In the genomic region with DNA sequence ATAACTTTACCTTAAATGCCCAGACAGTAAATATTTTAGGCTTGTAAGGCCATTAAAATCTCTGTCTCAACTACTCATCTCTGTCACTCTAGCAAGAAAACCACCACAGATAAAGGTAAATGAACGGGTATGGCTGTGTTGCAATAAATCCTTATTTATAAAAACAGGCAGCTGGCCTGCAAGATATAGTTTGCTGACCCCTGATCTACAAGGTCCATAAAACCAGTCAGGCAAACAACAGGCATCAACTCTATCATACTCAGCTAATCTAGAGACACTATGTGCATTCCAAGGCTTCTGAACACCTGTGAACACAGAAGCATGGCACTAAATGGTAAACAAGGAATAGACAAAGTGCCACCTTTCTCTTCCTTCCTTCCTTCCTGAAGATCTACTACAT, we compare ENCODE assay signal across 26 cellular contexts.
"Had no signal": no experiment of that assay in that cellular context is flagged by ENCODE, and none has a peak within 500 bp of the region (broad histone marks: within the 10 kb centered on the region; RNA-seq: fewer than 3 reads in every experiment).

No MANE protein-coding gene starts in this region.

- H3K27ac Mint-ChIP-seq: naive B cell; nephron; progenitor cell of endocrine pancreas; stimulated activated effector memory CD8-positive, alpha-beta T cell treated with anti-CD3 and anti-CD28 coated beads, Interleukin-12 subunit alpha, Interleukin-12 subunit beta, amount 100 ng/mL, for 72 hours; type B pancreatic cell had no signal

- DNase-seq: cortex of kidney; dorsolateral prefrontal cortex; effector CD8-positive, alpha-beta T cell; gastrocnemius medialis; heart right ventricle; islet precursor cell; left ventricle myocardium inferior; mesenchymal stem cell; midbrain; naive B cell; occipital lobe; pancreas; right cardiac atrium; stimulated activated CD4-positive, alpha-beta T cell treated with anti-CD3 and anti-CD28 coated beads, Interleukin-4, amount 100 ng/mL, for 1 hour; stimulated activated CD8-positive, alpha-beta memory T cell treated with anti-CD3 and anti-CD28 coated beads, Interleukin-4, amount 100 ng/mL, for 48 hours; stimulated activated naive CD8-positive, alpha-beta T cell treated with anti-CD3 and anti-CD28 coated beads, Interleukin-15, Interleukin-2, amounts not matched to agents 100 U/mL and 50 U/mL, for 24 hours; thyroid gland; uterus had no signal

- H3K36me3 ChIP-seq: esophagus muscularis mucosa, gastrocnemius medialis, heart right ventricle, left ventricle myocardium inferior, pancreas, suprapubic skin, thyroid gland, uterus had no signal

- H3K9me3 Mint-ChIP-seq: stimulated activated effector memory CD8-positive, alpha-beta T cell treated with anti-CD3 and anti-CD28 coated beads, Interleukin-12 subunit alpha, Interleukin-12 subunit beta, amount 100 ng/mL, for 72 hours; type B pancreatic cell had no signal

- H3K27ac ChIP-seq: epithelial cell of prostate, esophagus muscularis mucosa, gastrocnemius medialis, heart right ventricle, left ventricle myocardium inferior, pancreas, suprapubic skin, thyroid gland, uterus had no signal

- H3K9me3 ChIP-seq: esophagus muscularis mucosa, gastrocnemius medialis, heart right ventricle, left ventricle myocardium inferior, pancreas, suprapubic skin, thyroid gland, uterus had no signal

- H3K4me1 ChIP-seq: uterus had no signal

- ATAC-seq: gastrocnemius medialis; heart right ventricle; right cardiac atrium; stimulated activated effector memory CD8-positive, alpha-beta T cell treated with anti-CD3 and anti-CD28 coated beads, Interleukin-12 subunit alpha, Interleukin-12 subunit beta, amount 100 ng/mL, for 72 hours; stimulated activated naive CD8-positive, alpha-beta T cell treated with anti-CD3 and anti-CD28 coated beads, Interleukin-15, Interleukin-2, amounts not matched to agents 100 U/mL and 50 U/mL, for 24 hours had no signal

- H3K27me3 ChIP-seq: dorsolateral prefrontal cortex, esophagus muscularis mucosa, gastrocnemius medialis, heart right ventricle, pancreas, suprapubic skin, thyroid gland, uterus had no signal

- H3K36me3 Mint-ChIP-seq: naive B cell had no signal

- H3K27me3 Mint-ChIP-seq: naive B cell, progenitor cell of endocrine pancreas, type B pancreatic cell had no signal

- H3K4me3 Mint-ChIP-seq: naive B cell; nephron; stimulated activated effector memory CD8-positive, alpha-beta T cell treated with anti-CD3 and anti-CD28 coated beads, Interleukin-12 subunit alpha, Interleukin-12 subunit beta, amount 100 ng/mL, for 72 hours; type B pancreatic cell had no signal

- H3K4me3 ChIP-seq: esophagus muscularis mucosa, gastrocnemius medialis, heart right ventricle, left ventricle myocardium inferior, lung, pancreas, suprapubic skin, thyroid gland, uterus had no signal
